ENCODE assay signal across 1 cellular context in the genomic region with DNA sequence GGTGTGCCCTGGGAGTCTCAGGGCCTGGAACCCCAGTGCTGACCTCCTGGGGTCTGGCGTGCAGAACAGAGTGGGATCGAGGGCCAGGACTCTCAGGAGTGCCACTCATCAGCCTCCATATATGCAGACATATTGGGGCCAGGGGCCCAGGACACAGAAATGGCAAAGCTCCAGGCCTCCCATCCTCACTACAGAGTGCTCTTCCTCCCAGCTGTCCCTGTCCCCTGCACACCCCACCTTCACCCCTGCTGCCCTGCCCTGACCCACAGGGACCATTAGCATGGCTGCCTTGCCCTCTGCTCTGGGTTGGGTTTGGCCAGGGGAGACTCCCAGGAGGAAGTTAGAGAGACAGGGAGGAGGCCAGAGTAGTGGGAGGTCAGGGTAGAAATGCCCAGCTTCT.
TF ChIP-seq lines count a peak whose summit lies in the region.

No MANE protein-coding gene starts in this region.

TF ChIP-seq in HepG2, 621 proteins besides CTCF, POLR2A, EP300 and RAD21 (continued from another document):
- no peak for TF ChIP-seq SP1 (IDR thresholded peaks at IDR 0.05)
- TF ChIP-seq SP1 (CRISPR knock-in tag; IDR thresholded peaks at IDR 0.05), result no peak
- TF ChIP-seq, protein P1, sequence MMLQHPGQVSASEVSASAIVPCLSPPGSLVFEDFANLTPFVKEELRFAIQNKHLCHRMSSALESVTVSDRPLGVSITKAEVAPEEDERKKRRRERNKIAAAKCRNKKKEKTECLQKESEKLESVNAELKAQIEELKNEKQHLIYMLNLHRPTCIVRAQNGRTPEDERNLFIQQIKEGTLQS (CRISPR knock-in tag; IDR thresholded peaks at IDR 0.05), result no peak
- no peak for TF ChIP-seq PCBP1 (IDR thresholded peaks at IDR 0.05; ENCODE audit: borderline replicate concordance, low read depth, low read length)
- TF ChIP-seq ZNF749 (CRISPR knock-in tag; IDR thresholded peaks at IDR 0.05; ENCODE audit: borderline replicate concordance), result no peak
